In the genomic region with DNA sequence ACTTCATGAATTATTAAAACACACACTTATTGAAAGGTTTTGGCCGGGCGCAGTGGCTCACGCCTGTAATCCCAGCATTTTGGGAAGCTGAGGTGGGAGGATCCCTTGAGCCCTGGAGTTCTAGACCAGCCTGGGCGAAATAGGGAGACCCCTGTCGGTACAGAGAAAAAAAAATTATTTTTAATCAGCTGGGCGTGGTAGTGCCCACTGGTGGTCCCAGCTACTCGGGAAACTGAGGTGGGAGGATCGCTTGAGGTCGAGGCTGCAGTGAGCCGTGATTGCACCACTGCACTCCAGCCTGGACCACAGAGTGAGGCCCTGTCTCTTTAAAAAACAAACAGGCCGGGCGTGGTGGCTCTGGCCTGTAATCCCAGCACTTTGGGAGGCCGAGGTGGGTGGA, we compare ENCODE assay signal across 1 cellular context.
TF ChIP-seq lines count a peak whose summit lies in the region.

No MANE protein-coding gene starts in this region.

TF ChIP-seq in WTC11, 78 proteins besides CTCF, POLR2A, EP300 and RAD21 (continued from another document):
- TF ChIP-seq, protein P1, sequence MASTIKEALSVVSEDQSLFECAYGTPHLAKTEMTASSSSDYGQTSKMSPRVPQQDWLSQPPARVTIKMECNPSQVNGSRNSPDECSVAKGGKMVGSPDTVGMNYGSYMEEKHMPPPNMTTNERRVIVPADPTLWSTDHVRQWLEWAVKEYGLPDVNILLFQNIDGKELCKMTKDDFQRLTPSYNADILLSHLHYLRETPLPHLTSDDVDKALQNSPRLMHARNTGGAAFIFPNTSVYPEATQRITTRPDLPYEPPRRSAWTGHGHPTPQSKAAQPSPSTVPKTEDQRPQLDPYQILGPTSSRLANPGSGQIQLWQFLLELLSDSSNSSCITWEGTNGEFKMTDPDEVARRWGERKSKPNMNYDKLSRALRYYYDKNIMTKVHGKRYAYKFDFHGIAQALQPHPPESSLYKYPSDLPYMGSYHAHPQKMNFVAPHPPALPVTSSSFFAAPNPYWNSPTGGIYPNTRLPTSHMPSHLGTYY (CRISPR knock-in tag; IDR thresholded peaks at IDR 0.05) = no peak
- no peak for TF ChIP-seq IRF2 (CRISPR knock-in tag; IDR thresholded peaks at IDR 0.05; ENCODE audit: borderline replicate concordance, low read depth)
- TF ChIP-seq, protein P2, sequence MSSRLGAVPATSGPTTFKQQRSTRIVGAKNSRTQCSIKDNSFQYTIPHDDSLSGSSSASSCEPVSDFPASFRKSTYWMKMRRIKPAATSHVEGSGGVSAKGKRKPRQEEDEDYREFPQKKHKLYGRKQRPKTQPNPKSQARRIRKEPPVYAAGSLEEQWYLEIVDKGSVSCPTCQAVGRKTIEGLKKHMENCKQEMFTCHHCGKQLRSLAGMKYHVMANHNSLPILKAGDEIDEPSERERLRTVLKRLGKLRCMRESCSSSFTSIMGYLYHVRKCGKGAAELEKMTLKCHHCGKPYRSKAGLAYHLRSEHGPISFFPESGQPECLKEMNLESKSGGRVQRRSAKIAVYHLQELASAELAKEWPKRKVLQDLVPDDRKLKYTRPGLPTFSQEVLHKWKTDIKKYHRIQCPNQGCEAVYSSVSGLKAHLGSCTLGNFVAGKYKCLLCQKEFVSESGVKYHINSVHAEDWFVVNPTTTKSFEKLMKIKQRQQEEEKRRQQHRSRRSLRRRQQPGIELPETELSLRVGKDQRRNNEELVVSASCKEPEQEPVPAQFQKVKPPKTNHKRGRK (CRISPR knock-in tag; IDR thresholded peaks at IDR 0.05; ENCODE audit: borderline replicate concordance) = no peak
- TF ChIP-seq ZNF416 (CRISPR knock-in tag; IDR thresholded peaks at IDR 0.05) = no peak
